In the genomic region with DNA sequence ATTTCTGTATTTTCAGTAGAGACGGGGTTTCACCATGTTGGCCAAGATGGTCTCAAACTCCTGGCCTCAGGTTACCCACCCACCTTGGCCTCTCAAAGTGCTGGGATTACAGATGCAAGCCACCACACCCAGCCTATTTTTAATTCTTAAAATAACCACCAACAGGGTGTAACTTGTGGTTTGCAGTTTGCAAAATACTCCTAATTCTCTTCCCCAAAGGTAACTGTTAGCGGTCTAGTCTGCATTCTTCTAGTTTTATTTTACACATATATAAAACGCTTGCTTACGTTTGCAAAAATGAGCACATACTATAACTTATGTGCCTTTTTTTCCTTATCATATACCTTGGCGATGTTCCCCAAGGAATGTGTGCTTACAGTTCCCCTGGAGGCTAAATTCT, we compare ENCODE assay signal across 28 cellular contexts. TPM values are rescaled to one million over a fixed set of nuclear protein-coding genes. Genes with fewer than 3 reads are reported as not detected.
DNase-seq lines count a peak whose midpoint lies in the region; TF ChIP-seq lines count a peak whose summit lies in the region.
"Had no signal": no experiment of that assay in that cellular context is flagged by ENCODE, and none has a peak within 500 bp of the region (broad histone marks: within the 10 kb centered on the region; RNA-seq: fewer than 3 reads in every experiment).

No MANE protein-coding gene starts in this region.

- no peaks in the 10 kb centered on the region for H3K9me3 Mint-ChIP-seq in activated naive CD4-positive, alpha-beta T cell treated with anti-CD3 and anti-CD28 coated beads, Interleukin-2, amount 10 ng/mL, durations not matched to agents 7 days and 5 days
- no peaks in the 10 kb centered on the region for H3K9me3 Mint-ChIP-seq in endothelial cell (ENCODE audit: unreplicated experiment)
- H3K9me3 Mint-ChIP-seq: dendritic cell treated with granulocyte-macrophage colony-stimulating factor and Interleukin-4, amounts not matched to agents 40 ng/mL and 50 ng/mL, for 4 days; neural progenitor cell; stimulated activated naive B cell treated with anti-CD40 and anti-IgM and Interleukin-4, amounts not matched to agents 10 μg/mL and 1 μg/mL and 100 μg/mL, for 72 hours had no signal

- peak overlapping the region; percentile 76 for H3K27ac Mint-ChIP-seq in activated naive CD4-positive, alpha-beta T cell treated with anti-CD3 and anti-CD28 coated beads, Interleukin-2, amount 10 ng/mL, durations not matched to agents 7 days and 5 days
- H3K27ac Mint-ChIP-seq in endothelial cell (ENCODE audit: unreplicated experiment), result no peak overlapping the region
- H3K27ac Mint-ChIP-seq: dendritic cell treated with granulocyte-macrophage colony-stimulating factor and Interleukin-4, amounts not matched to agents 40 ng/mL and 50 ng/mL, for 4 days; stimulated activated naive B cell treated with anti-CD40 and anti-IgM and Interleukin-4, amounts not matched to agents 10 μg/mL and 1 μg/mL and 100 μg/mL, for 72 hours had no signal

- H3K4me1 Mint-ChIP-seq in activated naive CD4-positive, alpha-beta T cell treated with anti-CD3 and anti-CD28 coated beads, Interleukin-2, amount 10 ng/mL, durations not matched to agents 7 days and 5 days, result peaks cover 42% of the 10 kb centered on the region
- peaks cover 28% of the 10 kb centered on the region for H3K4me1 Mint-ChIP-seq in endothelial cell (ENCODE audit: unreplicated experiment)

- no peaks in the 10 kb centered on the region for H3K79me2 ChIP-seq in SU-DHL-6 (ENCODE audit: insufficient read depth, low read length)

- H3K9me3 ChIP-seq in SU-DHL-6 (ENCODE audit: insufficient read depth, low read length), result no peaks in the 10 kb centered on the region
- H3K9me3 ChIP-seq: BLaER1, gastrocnemius medialis, right lobe of liver, upper lobe of left lung had no signal

- H3K36me3 Mint-ChIP-seq in activated naive CD4-positive, alpha-beta T cell treated with anti-CD3 and anti-CD28 coated beads, Interleukin-2, amount 10 ng/mL, durations not matched to agents 7 days and 5 days, result peaks cover 2% of the 10 kb centered on the region
- peaks cover 7% of the 10 kb centered on the region for H3K36me3 Mint-ChIP-seq in endothelial cell (ENCODE audit: low read depth, unreplicated experiment)

- H3K4me3 ChIP-seq in SU-DHL-6 (ENCODE audit: insufficient read depth, low read length, poor library complexity, severe bottlenecking), result peak overlapping the region; percentile 4
- H3K4me3 ChIP-seq: BLaER1, gastrocnemius medialis, neural progenitor cell, right lobe of liver, upper lobe of left lung had no signal

- TF ChIP-seq CTCF in SU-DHL-6 (IDR thresholded peaks at IDR 0.05; ENCODE audit: insufficient read depth, low read length, poor library complexity, severe bottlenecking), result no peak
- TF ChIP-seq CTCF in endothelial cell (IDR thresholded peaks at IDR 0.05; ENCODE audit: unreplicated experiment), result no peak

- peak overlapping the region; percentile 46 for H3K9ac ChIP-seq in SU-DHL-6 (ENCODE audit: low read length)
- H3K9ac ChIP-seq: BLaER1, neural progenitor cell had no signal

- peak overlapping the region; percentile 99 for H3K27ac ChIP-seq in SU-DHL-6 (ENCODE audit: low read depth, low read length)
- H3K27ac ChIP-seq: BLaER1, gastrocnemius medialis, neural progenitor cell, right lobe of liver, upper lobe of left lung had no signal

- H3K27me3 Mint-ChIP-seq in activated naive CD4-positive, alpha-beta T cell treated with anti-CD3 and anti-CD28 coated beads, Interleukin-2, amount 10 ng/mL, durations not matched to agents 7 days and 5 days, result no peaks in the 10 kb centered on the region
- H3K27me3 Mint-ChIP-seq in endothelial cell (ENCODE audit: unreplicated experiment), result no peaks in the 10 kb centered on the region
- H3K27me3 Mint-ChIP-seq: dendritic cell treated with granulocyte-macrophage colony-stimulating factor and Interleukin-4, amounts not matched to agents 40 ng/mL and 50 ng/mL, for 4 days; stimulated activated naive B cell treated with anti-CD40 and anti-IgM and Interleukin-4, amounts not matched to agents 10 μg/mL and 1 μg/mL and 100 μg/mL, for 72 hours had no signal

- no peak overlapping the region for H3K4me3 Mint-ChIP-seq in activated naive CD4-positive, alpha-beta T cell treated with anti-CD3 and anti-CD28 coated beads, Interleukin-2, amount 10 ng/mL, durations not matched to agents 7 days and 5 days
- no peak overlapping the region for H3K4me3 Mint-ChIP-seq in endothelial cell (ENCODE audit: unreplicated experiment)
- H3K4me3 Mint-ChIP-seq: dendritic cell treated with granulocyte-macrophage colony-stimulating factor and Interleukin-4, amounts not matched to agents 40 ng/mL and 50 ng/mL, for 4 days; neural progenitor cell; stimulated activated naive B cell treated with anti-CD40 and anti-IgM and Interleukin-4, amounts not matched to agents 10 μg/mL and 1 μg/mL and 100 μg/mL, for 72 hours had no signal

- peak overlapping the region; percentile 61 for H3K4me2 ChIP-seq in SU-DHL-6 (ENCODE audit: low read depth, low read length, poor library complexity, severe bottlenecking)
- H3K4me2 ChIP-seq: BLaER1, neural progenitor cell had no signal

- H4K20me1 ChIP-seq in SU-DHL-6 (ENCODE audit: low read depth, low read length), result no peaks in the 10 kb centered on the region
- H4K20me1 ChIP-seq: BLaER1 had no signal

- no peaks in the 10 kb centered on the region for H3K27me3 ChIP-seq in SU-DHL-6 (ENCODE audit: low read length)
- H3K27me3 ChIP-seq: BLaER1, gastrocnemius medialis, neural progenitor cell, right lobe of liver, upper lobe of left lung had no signal

- H3K36me3 ChIP-seq in SU-DHL-6 (ENCODE audit: low read length), result no peaks in the 10 kb centered on the region
- H3K36me3 ChIP-seq: neural progenitor cell, right lobe of liver had no signal

- H3K9me2 ChIP-seq in SU-DHL-6 (replicated peaks; ENCODE audit: insufficient read depth, low read length), result no peaks in the 10 kb centered on the region

- H3F3A ChIP-seq in SU-DHL-6 (ENCODE audit: insufficient read depth), result peaks cover 48% of the 10 kb centered on the region

- peak overlapping the region; percentile 2 for H2AFZ ChIP-seq in SU-DHL-6 (ENCODE audit: low read depth, low read length, severe bottlenecking)
- H2AFZ ChIP-seq: neural progenitor cell had no signal

- CTCF ChIA-PET in activated naive CD4-positive, alpha-beta T cell treated with anti-CD3 and anti-CD28 coated beads, Interleukin-2, amount 10 ng/mL, durations not matched to agents 7 days and 5 days (lab: Charles Lee), result no interaction called here

- DNase-seq in activated naive CD4-positive, alpha-beta T cell treated with anti-CD3 and anti-CD28 coated beads, Interleukin-2, amount 10 ng/mL, durations not matched to agents 7 days and 5 days, result no peak
- DNase-seq in activated naive CD4-positive, alpha-beta T cell (lab: John Stamatoyannopoulos, UW), result no peak
- peak; percentile 69 for DNase-seq in MV-4-11 (lab: John Stamatoyannopoulos, UW)
- no peak for DNase-seq in DMS114 treated with DMSO at 0.1 percent for 48 hours (lab: John Stamatoyannopoulos, UW; ENCODE audit: unreplicated experiment)
- no peak for DNase-seq in endothelial cell (ENCODE audit: low spot score)
- no peak for DNase-seq in effector CD4-positive, alpha-beta T cell
- DNase-seq: activated CD4-positive, alpha-beta T cell treated with anti-CD3 and anti-CD28 coated beads, Interleukin-2, amount 50 U/mL, for 48 hours; activated CD4-positive, CD25-positive, alpha-beta regulatory T cell; activated effector memory CD4-positive, alpha-beta T cell treated with anti-CD3 and anti-CD28 coated beads, Interleukin-2, amount 50 U/mL, for 16 hours; Caco-2; DMS79 treated with DMSO at 0.1 percent for 48 hours; gastrocnemius medialis; GF-D8; Kasumi-1; left cardiac atrium; NCI-H1092 treated with DMSO at 0.1 percent for 48 hours; NCI-H1930; NCI-H524 treated with DMSO at 0.1 percent for 48 hours; NK-92 treated with Interleukin-12 subunit alpha and Interleukin-12 subunit beta, amount 100 ng/mL, for 24 hours; posterior cingulate gyrus; right lobe of liver; stimulated activated CD4-positive, alpha-beta T cell treated with anti-CD3 and anti-CD28 coated beads, Interleukin-4, amount 100 ng/mL, for 4 hours; stimulated activated naive B cell treated with anti-CD40 and anti-IgM and Interleukin-4, amounts not matched to agents 10 μg/mL and 1 μg/mL and 100 μg/mL, for 72 hours; upper lobe of left lung had no signal

RNA-seq across cellular contexts. Expression of a gene that starts 25.6 kb away (rescaled TPM):
- total RNA-seq in endothelial cell (ENCODE audit: unreplicated experiment), result 117 TPM

RNA-seq across cellular contexts. Expression of a gene that starts 53.7 kb away (rescaled TPM):
- total RNA-seq in endothelial cell (ENCODE audit: unreplicated experiment), result 3.5 TPM
